ENCODE assay signal across 9 cellular contexts in genomic region chr20:63496404-63497120, GRCh38. TPM values are rescaled to one million over a fixed set of nuclear protein-coding genes. Genes with fewer than 3 reads are reported as not detected.
DNase-seq lines count a peak whose midpoint lies in the region; ATAC-seq and TF ChIP-seq lines count a peak whose summit lies in the region.
"Had no signal": no experiment of that assay in that cellular context is flagged by ENCODE, and none has a peak within 500 bp of the region (broad histone marks: within the 10 kb centered on the region; RNA-seq: fewer than 3 reads in every experiment).

No MANE protein-coding gene starts in this region.

- no peaks in the 10 kb centered on the region for H3K36me3 Mint-ChIP-seq in IgD-negative memory B cell
- no peaks in the 10 kb centered on the region for H3K36me3 Mint-ChIP-seq in effector memory CD8-positive, alpha-beta T cell (ENCODE audit: insufficient read depth)
- no peaks in the 10 kb centered on the region for H3K36me3 Mint-ChIP-seq in naive thymus-derived CD4-positive, alpha-beta T cell

- intact Hi-C loops in naive thymus-derived CD4-positive, alpha-beta T cell (cut with micrococcal nuclease) = loop anchor here (1.0 to 2.0 kb wide), 4 partner anchors 24 to 368 kb away; partner anchors contain the start of genes PPDPF (in 2 of the 2), PTK6 (in 1 of the 2) and TPD52L2 (in 1 of the 2)

- no peak overlapping the region for H3K27ac ChIP-seq in naive thymus-derived CD4-positive, alpha-beta T cell (ENCODE audit: low read depth, low read length)

- DNase-seq in AG04449 (ENCODE audit: low read depth, low spot score) (no peak), NCI-H82 treated with DMSO at 0.1 percent for 48 hours (lab: John Stamatoyannopoulos, UW; ENCODE audit: unreplicated experiment) (no peak), NCI-H2081 treated with DMSO at 0.1 percent for 48 hours (lab: John Stamatoyannopoulos, UW) (no peak)
- DNase-seq in effector memory CD8-positive, alpha-beta T cell = no peak
- no peak for DNase-seq in naive thymus-derived CD4-positive, alpha-beta T cell
- DNase-seq in activated CD8-positive, alpha-beta memory T cell treated with anti-CD3 and anti-CD28 coated beads, Interleukin-2, amount 50 U/mL, for 4 hours = no peak
- DNase-seq: DMS79 treated with DMSO at 0.1 percent for 48 hours had no signal

- no peaks in the 10 kb centered on the region for H3K27me3 ChIP-seq in naive thymus-derived CD4-positive, alpha-beta T cell (ENCODE audit: control insufficient read depth in 2 of 2, insufficient read depth in 2 of 2, low read length in 2 of 2)

- CTCF ChIA-PET in AG04449 (lab: Yijun Ruan, JAX) = interaction anchor here (0.7 to 2.9 kb wide), 36 partner anchors 9 to 727 kb away, joined by 3 to 26 read pairs (median 4); partner anchors contain the start of genes PPDPF, PTK6 and SAMD10
- CTCF ChIA-PET in naive thymus-derived CD4-positive, alpha-beta T cell (lab: Charles Lee) = interaction anchor here (0.7 to 1.9 kb wide), 7 partner anchors 22 to 772 kb away, joined by 3 to 8 read pairs (median 3); partner anchors contain the start of gene PPDPF

- H3K9me3 ChIP-seq in naive thymus-derived CD4-positive, alpha-beta T cell (ENCODE audit: control insufficient read depth in 2 of 3, low read length in 3 of 3) = no peaks in the 10 kb centered on the region

- H3K4me3 ChIP-seq in AG04449 (ENCODE audit: low read depth, low read length) = peak overlapping the region; percentile 23
- H3K4me3 ChIP-seq in naive thymus-derived CD4-positive, alpha-beta T cell (ENCODE audit: low read length) = no peak overlapping the region

- ATAC-seq in effector memory CD8-positive, alpha-beta T cell (replicated peaks) = peak; percentile 2
- ATAC-seq in naive thymus-derived CD4-positive, alpha-beta T cell = no peak
- no peak for ATAC-seq in HG02588 (IDR thresholded peaks at IDR 0.05; ENCODE audit: unreplicated experiment)

- POLR2A ChIA-PET in AG04449 (lab: Yijun Ruan, JAX) = interaction anchor here (2.1 kb wide), 1 partner anchor 24 kb away, joined by 7 read pairs; the partner anchor contains the start of gene PPDPF
- POLR2A ChIA-PET in naive thymus-derived CD4-positive, alpha-beta T cell (lab: Charles Lee) = interaction anchor here (0.6 to 1.9 kb wide), 3 partner anchors 10 to 41 kb away, joined by 3 to 22 read pairs (median 4); partner anchors contain the start of genes PPDPF and PTK6

- peaks cover 0 to 2% of the 10 kb centered on the region in 2 donors for H3K4me1 ChIP-seq in naive thymus-derived CD4-positive, alpha-beta T cell (ENCODE audit: control insufficient read depth in 2 of 2, insufficient read depth in 2 of 2, low read length in 2 of 2)

- no peaks in the 10 kb centered on the region for H3K36me3 ChIP-seq in naive thymus-derived CD4-positive, alpha-beta T cell (ENCODE audit: control insufficient read depth in 2 of 3, insufficient read depth in 3 of 3, low read length in 3 of 3)

- H3K4me3 Mint-ChIP-seq in IgD-negative memory B cell = peak overlapping the region in 3 of 4 donors; percentile 45 to 77 (median 56)
- peak overlapping the region; percentile 48 to 62 for H3K4me3 Mint-ChIP-seq in effector memory CD8-positive, alpha-beta T cell
- H3K4me3 Mint-ChIP-seq in naive thymus-derived CD4-positive, alpha-beta T cell = peak overlapping the region; percentile 44 to 75 (median 66)

- H3K4me1 Mint-ChIP-seq in IgD-negative memory B cell = peaks cover 0 to 1% (median 0%) of the 10 kb centered on the region in 3 donors
- peaks cover 0 to 5% of the 10 kb centered on the region in 2 donors for H3K4me1 Mint-ChIP-seq in effector memory CD8-positive, alpha-beta T cell (ENCODE audit: low read depth in 2 of 2)
- H3K4me1 Mint-ChIP-seq in naive thymus-derived CD4-positive, alpha-beta T cell = peaks cover 0 to 7% (median 0%) of the 10 kb centered on the region in 7 donors

- TF ChIP-seq CTCF in AG04449 (IDR thresholded peaks at IDR 0.05; ENCODE audit: insufficient read depth, low read length, missing control alignments) = no peak

- peaks cover 11% of the 10 kb centered on the region for H3K27me3 Mint-ChIP-seq in IgD-negative memory B cell
- H3K27me3 Mint-ChIP-seq in effector memory CD8-positive, alpha-beta T cell = peaks cover 5 to 21% of the 10 kb centered on the region in 2 donors
- peaks cover 0 to 31% (median 10%) of the 10 kb centered on the region in 5 donors for H3K27me3 Mint-ChIP-seq in naive thymus-derived CD4-positive, alpha-beta T cell

- H3K27ac Mint-ChIP-seq in IgD-negative memory B cell = peak overlapping the region in 1 of 3 donors; percentile 56
- no peak overlapping the region for H3K27ac Mint-ChIP-seq in effector memory CD8-positive, alpha-beta T cell
- no peak overlapping the region for H3K27ac Mint-ChIP-seq in naive thymus-derived CD4-positive, alpha-beta T cell

- H3K9me3 Mint-ChIP-seq in IgD-negative memory B cell = no peaks in the 10 kb centered on the region
- no peaks in the 10 kb centered on the region for H3K9me3 Mint-ChIP-seq in effector memory CD8-positive, alpha-beta T cell
- H3K9me3 Mint-ChIP-seq in naive thymus-derived CD4-positive, alpha-beta T cell = peaks cover 0 to 11% (median 0%) of the 10 kb centered on the region in 11 donors

RNA-seq across cellular contexts. Expression of gene EEF1A2, which starts 2.3 kb away (rescaled TPM):
- not detected for polyA plus RNA-seq in IgD-negative memory B cell
- total RNA-seq in naive thymus-derived CD4-positive, alpha-beta T cell = 1 to 10 TPM in 2 of 5 experiments, under 1 TPM in 2, not detected in 1; 0.11 to 1.5 (median 0.92) TPM
- under 1 TPM in 1 of 2 donors, not detected in 1; 0.08 TPM for polyA plus RNA-seq in naive thymus-derived CD4-positive, alpha-beta T cell

RNA-seq across cellular contexts. Expression of gene PPDPF, which starts 24.0 kb away (rescaled TPM):
- 198 TPM for polyA plus RNA-seq in IgD-negative memory B cell
- total RNA-seq in naive thymus-derived CD4-positive, alpha-beta T cell = 100 to 1,000 TPM; 138 to 225 (median 184) TPM
- 10 to 100 TPM; 67.7 to 83.1 TPM for polyA plus RNA-seq in naive thymus-derived CD4-positive, alpha-beta T cell

RNA-seq across cellular contexts. Expression of gene KCNQ2, which starts 24.1 kb away (rescaled TPM):
- polyA plus RNA-seq in IgD-negative memory B cell = 0.29 TPM
- total RNA-seq in naive thymus-derived CD4-positive, alpha-beta T cell = under 1 TPM in 3 of 5 experiments, not detected in 2; 0.27 to 0.72 (median 0.30) TPM
- polyA plus RNA-seq in naive thymus-derived CD4-positive, alpha-beta T cell = not detected

RNA-seq across cellular contexts. Expression of gene PTK6, which starts 40.6 kb away (rescaled TPM):
- polyA plus RNA-seq in IgD-negative memory B cell = 1.3 TPM
- under 1 TPM in 4 of 5 experiments, not detected in 1; 0.19 to 0.96 (median 0.62) TPM for total RNA-seq in naive thymus-derived CD4-positive, alpha-beta T cell
- under 1 TPM; 0.07 to 0.38 TPM for polyA plus RNA-seq in naive thymus-derived CD4-positive, alpha-beta T cell

RNA-seq across cellular contexts. Expression of gene SRMS, which starts 51.0 kb away (rescaled TPM):
- 0.43 TPM for polyA plus RNA-seq in IgD-negative memory B cell
- total RNA-seq in naive thymus-derived CD4-positive, alpha-beta T cell = under 1 TPM in 1 of 5 experiments, not detected in 4; 0.24 TPM
- not detected for polyA plus RNA-seq in naive thymus-derived CD4-positive, alpha-beta T cell
